In genomic region chr2:43178602-43179542, GRCh38 we compare ENCODE assay signal across 8 cellular contexts. TPM values are rescaled to one million over a fixed set of nuclear protein-coding genes. Genes with fewer than 3 reads are reported as not detected.
A peak's percentile ranks its signal among the peaks of the same experiment; 100 is the strongest.
DNase-seq lines count a peak whose midpoint lies in the region; ATAC-seq lines count a peak whose summit lies in the region.

No MANE protein-coding gene starts in this region.

- peaks cover 8% of the 10 kb centered on the region for H3K4me1 ChIP-seq in right cardiac atrium (ENCODE audit: control insufficient read depth, insufficient read depth, low read length)
- peaks cover 9% of the 10 kb centered on the region for H3K4me1 ChIP-seq in rectal smooth muscle tissue (ENCODE audit: control insufficient read depth, insufficient read depth, low read length)

- H3K27ac ChIP-seq in right cardiac atrium (ENCODE audit: low read length) = peak overlapping the region; percentile 54
- peak overlapping the region; percentile 67 for H3K27ac ChIP-seq in rectal smooth muscle tissue (ENCODE audit: low read depth, low read length)

- 30% methylated on average over 18 of the region's 18 CpGs for WGBS in right cardiac atrium

- peak; percentile 71 for DNase-seq in NCI-H748 (lab: John Stamatoyannopoulos, UW; ENCODE audit: unreplicated experiment)
- DNase-seq in NCI-H748 treated with DMSO at 0.1 percent for 48 hours (lab: John Stamatoyannopoulos, UW) = no peak
- DNase-seq in NCI-H460 (ENCODE audit: extremely low read depth, low read depth) = peak; percentile 79
- peak; percentile 88 for DNase-seq in amniotic epithelial cell (ENCODE audit: low read depth)
- DNase-seq in right cardiac atrium = peak; percentile 82 to 92 (median 89)

- H3K4me3 ChIP-seq in right cardiac atrium (ENCODE audit: low read length) (no peak overlapping the region), rectal smooth muscle tissue (ENCODE audit: low read length) (no peak overlapping the region)

- no peaks in the 10 kb centered on the region for H3K9me3 ChIP-seq in right cardiac atrium (ENCODE audit: control insufficient read depth, low read length)

- H3K36me3 ChIP-seq in rectal smooth muscle tissue (ENCODE audit: control insufficient read depth, insufficient read depth, low read length) = no peaks in the 10 kb centered on the region

- H3K27me3 ChIP-seq in right cardiac atrium (ENCODE audit: control insufficient read depth, insufficient read depth) (no peaks in the 10 kb centered on the region), rectal smooth muscle tissue (ENCODE audit: control insufficient read depth, insufficient read depth, low read length) (no peaks in the 10 kb centered on the region)

- intact Hi-C loops in right cardiac atrium (cut with DNase I) = loop anchor here in 1 of 4 donors (5.0 kb wide), 1 partner anchor 48 kb away; the partner anchor contains the start of gene ZFP36L2

- H3K9ac ChIP-seq in rectal smooth muscle tissue (ENCODE audit: low read length) = no peak overlapping the region

- ATAC-seq in right cardiac atrium (peak; percentile 89 to 92), HG02623 (IDR thresholded peaks at IDR 0.05; ENCODE audit: unreplicated experiment) (no peak), GM18909 (IDR thresholded peaks at IDR 0.05; ENCODE audit: poor library complexity, unreplicated experiment) (no peak)

RNA-seq across cellular contexts. Expression of gene ZFP36L2, which starts 47.5 kb away (rescaled TPM):
- total RNA-seq in NCI-H460 (2014; rRNA removed; shearing (Covaris generic)) = 5.7 and 6.9 TPM in 2 replicates
- polyA plus RNA-seq in NCI-H460 (2014; cell fraction: nucleus; rRNA removed) = 7.7 and 9.1 TPM in 2 replicates
- 10 to 100 TPM; 62.1 to 73.0 (median 68.1) TPM for total RNA-seq in right cardiac atrium
- polyA plus RNA-seq in right cardiac atrium = 40.3 TPM

Comparison
In these comparisons a context has a peak if more than half of its experiments do, and no peak if none do; other contexts are left out.
1. ATAC-seq: peak in right cardiac atrium (2 of 2); none in HG02623 (single experiment) and GM18909 (single experiment).